ENCODE assay signal across 1 cellular context in the genomic region with DNA sequence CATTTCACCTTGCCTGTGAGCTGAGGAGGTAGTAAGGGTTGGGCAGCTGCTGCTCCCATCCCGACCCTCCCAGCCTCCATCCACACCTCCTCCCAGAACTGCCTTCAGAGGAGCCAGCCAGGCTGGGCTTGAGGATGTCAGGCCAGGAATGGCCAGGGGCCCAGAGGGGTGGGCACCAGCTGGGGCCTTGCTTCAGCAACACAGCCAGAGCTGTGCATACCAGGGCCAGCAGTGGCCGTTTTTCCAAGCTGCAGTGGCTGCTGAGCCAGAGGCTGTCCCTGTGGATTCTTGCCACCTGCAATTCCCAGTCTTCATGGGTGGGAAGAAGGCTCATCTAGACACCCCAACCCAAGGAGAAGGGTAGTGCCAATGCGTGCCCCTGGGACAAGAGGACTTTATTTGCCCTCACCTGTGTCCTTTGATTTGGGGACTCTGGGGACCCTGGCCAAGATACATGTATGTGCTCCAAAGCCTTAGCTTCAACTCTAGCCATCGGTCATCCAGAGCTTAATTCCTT.
TF ChIP-seq lines count a peak whose summit lies in the region.

No MANE protein-coding gene starts in this region.

TF ChIP-seq in HepG2, 621 proteins besides CTCF, POLR2A, EP300 and RAD21 (continues in another document):
- TF ChIP-seq, protein P1, sequence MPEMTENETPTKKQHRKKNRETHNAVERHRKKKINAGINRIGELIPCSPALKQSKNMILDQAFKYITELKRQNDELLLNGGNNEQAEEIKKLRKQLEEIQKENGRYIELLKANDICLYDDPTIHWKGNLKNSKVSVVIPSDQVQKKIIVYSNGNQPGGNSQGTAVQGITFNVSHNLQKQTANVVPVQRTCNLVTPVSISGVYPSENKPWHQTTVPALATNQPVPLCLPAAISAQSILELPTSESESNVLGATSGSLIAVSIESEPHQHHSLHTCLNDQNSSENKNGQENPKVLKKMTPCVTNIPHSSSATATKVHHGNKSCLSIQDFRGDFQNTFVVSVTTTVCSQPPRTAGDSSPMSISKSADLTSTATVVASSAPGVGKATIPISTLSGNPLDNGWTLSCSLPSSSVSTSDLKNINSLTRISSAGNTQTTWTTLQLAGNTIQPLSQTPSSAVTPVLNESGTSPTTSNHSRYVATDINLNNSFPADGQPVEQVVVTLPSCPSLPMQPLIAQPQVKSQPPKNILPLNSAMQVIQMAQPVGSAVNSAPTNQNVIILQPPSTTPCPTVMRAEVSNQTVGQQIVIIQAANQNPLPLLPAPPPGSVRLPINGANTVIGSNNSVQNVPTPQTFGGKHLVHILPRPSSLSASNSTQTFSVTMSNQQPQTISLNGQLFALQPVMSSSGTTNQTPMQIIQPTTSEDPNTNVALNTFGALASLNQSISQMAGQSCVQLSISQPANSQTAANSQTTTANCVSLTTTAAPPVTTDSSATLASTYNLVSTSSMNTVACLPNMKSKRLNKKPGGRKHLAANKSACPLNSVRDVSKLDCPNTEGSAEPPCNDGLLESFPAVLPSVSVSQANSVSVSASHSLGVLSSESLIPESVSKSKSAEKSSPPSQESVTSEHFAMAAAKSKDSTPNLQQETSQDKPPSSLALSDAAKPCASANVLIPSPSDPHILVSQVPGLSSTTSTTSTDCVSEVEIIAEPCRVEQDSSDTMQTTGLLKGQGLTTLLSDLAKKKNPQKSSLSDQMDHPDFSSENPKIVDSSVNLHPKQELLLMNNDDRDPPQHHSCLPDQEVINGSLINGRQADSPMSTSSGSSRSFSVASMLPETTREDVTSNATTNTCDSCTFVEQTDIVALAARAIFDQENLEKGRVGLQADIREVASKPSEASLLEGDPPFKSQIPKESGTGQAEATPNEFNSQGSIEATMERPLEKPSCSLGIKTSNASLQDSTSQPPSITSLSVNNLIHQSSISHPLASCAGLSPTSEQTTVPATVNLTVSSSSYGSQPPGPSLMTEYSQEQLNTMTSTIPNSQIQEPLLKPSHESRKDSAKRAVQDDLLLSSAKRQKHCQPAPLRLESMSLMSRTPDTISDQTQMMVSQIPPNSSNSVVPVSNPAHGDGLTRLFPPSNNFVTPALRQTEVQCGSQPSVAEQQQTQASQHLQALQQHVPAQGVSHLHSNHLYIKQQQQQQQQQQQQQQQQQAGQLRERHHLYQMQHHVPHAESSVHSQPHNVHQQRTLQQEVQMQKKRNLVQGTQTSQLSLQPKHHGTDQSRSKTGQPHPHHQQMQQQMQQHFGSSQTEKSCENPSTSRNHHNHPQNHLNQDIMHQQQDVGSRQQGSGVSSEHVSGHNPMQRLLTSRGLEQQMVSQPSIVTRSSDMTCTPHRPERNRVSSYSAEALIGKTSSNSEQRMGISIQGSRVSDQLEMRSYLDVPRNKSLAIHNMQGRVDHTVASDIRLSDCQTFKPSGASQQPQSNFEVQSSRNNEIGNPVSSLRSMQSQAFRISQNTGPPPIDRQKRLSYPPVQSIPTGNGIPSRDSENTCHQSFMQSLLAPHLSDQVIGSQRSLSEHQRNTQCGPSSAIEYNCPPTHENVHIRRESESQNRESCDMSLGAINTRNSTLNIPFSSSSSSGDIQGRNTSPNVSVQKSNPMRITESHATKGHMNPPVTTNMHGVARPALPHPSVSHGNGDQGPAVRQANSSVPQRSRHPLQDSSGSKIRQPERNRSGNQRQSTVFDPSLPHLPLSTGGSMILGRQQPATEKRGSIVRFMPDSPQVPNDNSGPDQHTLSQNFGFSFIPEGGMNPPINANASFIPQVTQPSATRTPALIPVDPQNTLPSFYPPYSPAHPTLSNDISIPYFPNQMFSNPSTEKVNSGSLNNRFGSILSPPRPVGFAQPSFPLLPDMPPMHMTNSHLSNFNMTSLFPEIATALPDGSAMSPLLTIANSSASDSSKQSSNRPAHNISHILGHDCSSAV (CRISPR knock-in tag; IDR thresholded peaks at IDR 0.05; ENCODE audit: borderline replicate concordance), result 0 out of 2 replicates have a peak, but pooled peaks have one; percentile 5
- TF ChIP-seq ZNF891 (CRISPR knock-in tag; IDR thresholded peaks at IDR 0.05) (peak; percentile 29; the same call in 1 of the 2 replicates), ZFP41 (CRISPR knock-in tag; IDR thresholded peaks at IDR 0.05; ENCODE audit: borderline replicate concordance) (peak; percentile 34; the same call in 1 of the 2 replicates), ELF4 (CRISPR knock-in tag; IDR thresholded peaks at IDR 0.05; ENCODE audit: borderline replicate concordance) (0 out of 2 replicates have a peak, but pooled peaks have one; percentile 31), ZNF629 (CRISPR knock-in tag; conservative IDR thresholded peaks at IDR 0.05) (no peak), FOXO1 (CRISPR knock-in tag; IDR thresholded peaks at IDR 0.05) (peak; percentile 65; the same call in 1 of the 2 replicates), GABPB1 (CRISPR knock-in tag; IDR thresholded peaks at IDR 0.05) (peak; percentile 4; the same call in 1 of the 2 replicates), SIN3B (IDR thresholded peaks at IDR 0.05; ENCODE audit: low read length) (no peak), ATF7 (IDR thresholded peaks at IDR 0.05) (no peak), ATF7 (CRISPR knock-in tag; IDR thresholded peaks at IDR 0.05) (no peak), REL (CRISPR knock-in tag; conservative IDR thresholded peaks at IDR 0.05) (no peak), RXRA (CRISPR knock-in tag; IDR thresholded peaks at IDR 0.05) (peak; percentile 58; the same call in 1 of the 2 replicates), DMAP1 (CRISPR knock-in tag; IDR thresholded peaks at IDR 0.05) (no peak), ZNF605 (CRISPR knock-in tag; IDR thresholded peaks at IDR 0.05) (no peak), ZNF572 (CRISPR knock-in tag; IDR thresholded peaks at IDR 0.05) (peak; percentile 87), ZNF781 (CRISPR knock-in tag; IDR thresholded peaks at IDR 0.05; ENCODE audit: borderline replicate concordance, not compliant biosample characterization) (no peak), ZNF792 (CRISPR knock-in tag; IDR thresholded peaks at IDR 0.05) (no peak), SMAD3 (CRISPR knock-in tag; IDR thresholded peaks at IDR 0.05) (no peak), IKZF1 (IDR thresholded peaks at IDR 0.05) (no peak), ZNF7 (CRISPR knock-in tag; IDR thresholded peaks at IDR 0.05) (no peak), PAX8 (CRISPR knock-in tag; IDR thresholded peaks at IDR 0.05; ENCODE audit: borderline replicate concordance) (no peak), EEA1 (CRISPR knock-in tag; IDR thresholded peaks at IDR 0.05; ENCODE audit: borderline replicate concordance) (peak; percentile 15; the same call in 1 of the 2 replicates), RARA (CRISPR knock-in tag; IDR thresholded peaks at IDR 0.05) (0 out of 2 replicates have a peak, but pooled peaks have one; percentile 2), MTA3 (CRISPR knock-in tag; IDR thresholded peaks at IDR 0.05) (no peak), MTA1 (CRISPR knock-in tag; IDR thresholded peaks at IDR 0.05; ENCODE audit: borderline replicate concordance) (peak; percentile 46; the same call in 1 of the 2 replicates), CHD4 (IDR thresholded peaks at IDR 0.05; ENCODE audit: borderline replicate concordance, low read length) (peak; percentile 93), ZSCAN9 (CRISPR knock-in tag; IDR thresholded peaks at IDR 0.05; ENCODE audit: borderline replicate concordance) (no peak)
- TF ChIP-seq, protein P2, sequence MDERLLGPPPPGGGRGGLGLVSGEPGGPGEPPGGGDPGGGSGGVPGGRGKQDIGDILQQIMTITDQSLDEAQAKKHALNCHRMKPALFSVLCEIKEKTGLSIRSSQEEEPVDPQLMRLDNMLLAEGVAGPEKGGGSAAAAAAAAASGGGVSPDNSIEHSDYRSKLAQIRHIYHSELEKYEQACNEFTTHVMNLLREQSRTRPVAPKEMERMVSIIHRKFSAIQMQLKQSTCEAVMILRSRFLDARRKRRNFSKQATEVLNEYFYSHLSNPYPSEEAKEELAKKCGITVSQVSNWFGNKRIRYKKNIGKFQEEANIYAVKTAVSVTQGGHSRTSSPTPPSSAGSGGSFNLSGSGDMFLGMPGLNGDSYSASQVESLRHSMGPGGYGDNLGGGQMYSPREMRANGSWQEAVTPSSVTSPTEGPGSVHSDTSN (CRISPR knock-in tag; IDR thresholded peaks at IDR 0.05), result no peak
- TF ChIP-seq, protein P3, sequence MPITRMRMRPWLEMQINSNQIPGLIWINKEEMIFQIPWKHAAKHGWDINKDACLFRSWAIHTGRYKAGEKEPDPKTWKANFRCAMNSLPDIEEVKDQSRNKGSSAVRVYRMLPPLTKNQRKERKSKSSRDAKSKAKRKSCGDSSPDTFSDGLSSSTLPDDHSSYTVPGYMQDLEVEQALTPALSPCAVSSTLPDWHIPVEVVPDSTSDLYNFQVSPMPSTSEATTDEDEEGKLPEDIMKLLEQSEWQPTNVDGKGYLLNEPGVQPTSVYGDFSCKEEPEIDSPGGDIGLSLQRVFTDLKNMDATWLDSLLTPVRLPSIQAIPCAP (CRISPR knock-in tag; IDR thresholded peaks at IDR 0.05; ENCODE audit: low read depth), result 0 out of 2 replicates have a peak, but pooled peaks have one; percentile 16
- TF ChIP-seq, protein P4, sequence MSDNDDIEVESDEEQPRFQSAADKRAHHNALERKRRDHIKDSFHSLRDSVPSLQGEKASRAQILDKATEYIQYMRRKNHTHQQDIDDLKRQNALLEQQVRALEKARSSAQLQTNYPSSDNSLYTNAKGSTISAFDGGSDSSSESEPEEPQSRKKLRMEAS (IDR thresholded peaks at IDR 0.05), result no peak
- TF ChIP-seq, protein P5, sequence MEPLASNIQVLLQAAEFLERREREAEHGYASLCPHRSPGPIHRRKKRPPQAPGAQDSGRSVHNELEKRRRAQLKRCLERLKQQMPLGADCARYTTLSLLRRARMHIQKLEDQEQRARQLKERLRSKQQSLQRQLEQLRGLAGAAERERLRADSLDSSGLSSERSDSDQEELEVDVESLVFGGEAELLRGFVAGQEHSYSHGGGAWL (CRISPR knock-in tag; IDR thresholded peaks at IDR 0.05), result peak; percentile 52
- TF ChIP-seq, protein P6, sequence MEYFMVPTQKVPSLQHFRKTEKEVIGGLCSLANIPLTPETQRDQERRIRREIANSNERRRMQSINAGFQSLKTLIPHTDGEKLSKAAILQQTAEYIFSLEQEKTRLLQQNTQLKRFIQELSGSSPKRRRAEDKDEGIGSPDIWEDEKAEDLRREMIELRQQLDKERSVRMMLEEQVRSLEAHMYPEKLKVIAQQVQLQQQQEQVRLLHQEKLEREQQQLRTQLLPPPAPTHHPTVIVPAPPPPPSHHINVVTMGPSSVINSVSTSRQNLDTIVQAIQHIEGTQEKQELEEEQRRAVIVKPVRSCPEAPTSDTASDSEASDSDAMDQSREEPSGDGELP (IDR thresholded peaks at IDR 0.05; ENCODE audit: borderline replicate concordance, low read depth), result peak; percentile 63; the same call in 1 of the 2 replicates
- TF ChIP-seq, protein P7, sequence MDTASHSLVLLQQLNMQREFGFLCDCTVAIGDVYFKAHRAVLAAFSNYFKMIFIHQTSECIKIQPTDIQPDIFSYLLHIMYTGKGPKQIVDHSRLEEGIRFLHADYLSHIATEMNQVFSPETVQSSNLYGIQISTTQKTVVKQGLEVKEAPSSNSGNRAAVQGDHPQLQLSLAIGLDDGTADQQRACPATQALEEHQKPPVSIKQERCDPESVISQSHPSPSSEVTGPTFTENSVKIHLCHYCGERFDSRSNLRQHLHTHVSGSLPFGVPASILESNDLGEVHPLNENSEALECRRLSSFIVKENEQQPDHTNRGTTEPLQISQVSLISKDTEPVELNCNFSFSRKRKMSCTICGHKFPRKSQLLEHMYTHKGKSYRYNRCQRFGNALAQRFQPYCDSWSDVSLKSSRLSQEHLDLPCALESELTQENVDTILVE (CRISPR knock-in tag; IDR thresholded peaks at IDR 0.05), result no peak
- TF ChIP-seq, protein P8, sequence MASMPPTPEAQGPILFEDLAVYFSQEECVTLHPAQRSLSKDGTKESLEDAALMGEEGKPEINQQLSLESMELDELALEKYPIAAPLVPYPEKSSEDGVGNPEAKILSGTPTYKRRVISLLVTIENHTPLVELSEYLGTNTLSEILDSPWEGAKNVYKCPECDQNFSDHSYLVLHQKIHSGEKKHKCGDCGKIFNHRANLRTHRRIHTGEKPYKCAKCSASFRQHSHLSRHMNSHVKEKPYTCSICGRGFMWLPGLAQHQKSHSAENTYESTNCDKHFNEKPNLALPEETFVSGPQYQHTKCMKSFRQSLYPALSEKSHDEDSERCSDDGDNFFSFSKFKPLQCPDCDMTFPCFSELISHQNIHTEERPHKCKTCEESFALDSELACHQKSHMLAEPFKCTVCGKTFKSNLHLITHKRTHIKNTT (CRISPR knock-in tag; IDR thresholded peaks at IDR 0.05), result no peak
- TF ChIP-seq, protein P9, sequence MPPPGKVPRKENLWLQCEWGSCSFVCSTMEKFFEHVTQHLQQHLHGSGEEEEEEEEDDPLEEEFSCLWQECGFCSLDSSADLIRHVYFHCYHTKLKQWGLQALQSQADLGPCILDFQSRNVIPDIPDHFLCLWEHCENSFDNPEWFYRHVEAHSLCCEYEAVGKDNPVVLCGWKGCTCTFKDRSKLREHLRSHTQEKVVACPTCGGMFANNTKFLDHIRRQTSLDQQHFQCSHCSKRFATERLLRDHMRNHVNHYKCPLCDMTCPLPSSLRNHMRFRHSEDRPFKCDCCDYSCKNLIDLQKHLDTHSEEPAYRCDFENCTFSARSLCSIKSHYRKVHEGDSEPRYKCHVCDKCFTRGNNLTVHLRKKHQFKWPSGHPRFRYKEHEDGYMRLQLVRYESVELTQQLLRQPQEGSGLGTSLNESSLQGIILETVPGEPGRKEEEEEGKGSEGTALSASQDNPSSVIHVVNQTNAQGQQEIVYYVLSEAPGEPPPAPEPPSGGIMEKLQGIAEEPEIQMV (CRISPR knock-in tag; IDR thresholded peaks at IDR 0.05; ENCODE audit: low read depth), result no peak
- TF ChIP-seq, protein P10, sequence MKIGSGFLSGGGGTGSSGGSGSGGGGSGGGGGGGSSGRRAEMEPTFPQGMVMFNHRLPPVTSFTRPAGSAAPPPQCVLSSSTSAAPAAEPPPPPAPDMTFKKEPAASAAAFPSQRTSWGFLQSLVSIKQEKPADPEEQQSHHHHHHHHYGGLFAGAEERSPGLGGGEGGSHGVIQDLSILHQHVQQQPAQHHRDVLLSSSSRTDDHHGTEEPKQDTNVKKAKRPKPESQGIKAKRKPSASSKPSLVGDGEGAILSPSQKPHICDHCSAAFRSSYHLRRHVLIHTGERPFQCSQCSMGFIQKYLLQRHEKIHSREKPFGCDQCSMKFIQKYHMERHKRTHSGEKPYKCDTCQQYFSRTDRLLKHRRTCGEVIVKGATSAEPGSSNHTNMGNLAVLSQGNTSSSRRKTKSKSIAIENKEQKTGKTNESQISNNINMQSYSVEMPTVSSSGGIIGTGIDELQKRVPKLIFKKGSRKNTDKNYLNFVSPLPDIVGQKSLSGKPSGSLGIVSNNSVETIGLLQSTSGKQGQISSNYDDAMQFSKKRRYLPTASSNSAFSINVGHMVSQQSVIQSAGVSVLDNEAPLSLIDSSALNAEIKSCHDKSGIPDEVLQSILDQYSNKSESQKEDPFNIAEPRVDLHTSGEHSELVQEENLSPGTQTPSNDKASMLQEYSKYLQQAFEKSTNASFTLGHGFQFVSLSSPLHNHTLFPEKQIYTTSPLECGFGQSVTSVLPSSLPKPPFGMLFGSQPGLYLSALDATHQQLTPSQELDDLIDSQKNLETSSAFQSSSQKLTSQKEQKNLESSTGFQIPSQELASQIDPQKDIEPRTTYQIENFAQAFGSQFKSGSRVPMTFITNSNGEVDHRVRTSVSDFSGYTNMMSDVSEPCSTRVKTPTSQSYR (CRISPR knock-in tag; IDR thresholded peaks at IDR 0.05; ENCODE audit: borderline replicate concordance), result 0 out of 2 replicates have a peak, but pooled peaks have one; percentile 24
- TF ChIP-seq, protein P11, sequence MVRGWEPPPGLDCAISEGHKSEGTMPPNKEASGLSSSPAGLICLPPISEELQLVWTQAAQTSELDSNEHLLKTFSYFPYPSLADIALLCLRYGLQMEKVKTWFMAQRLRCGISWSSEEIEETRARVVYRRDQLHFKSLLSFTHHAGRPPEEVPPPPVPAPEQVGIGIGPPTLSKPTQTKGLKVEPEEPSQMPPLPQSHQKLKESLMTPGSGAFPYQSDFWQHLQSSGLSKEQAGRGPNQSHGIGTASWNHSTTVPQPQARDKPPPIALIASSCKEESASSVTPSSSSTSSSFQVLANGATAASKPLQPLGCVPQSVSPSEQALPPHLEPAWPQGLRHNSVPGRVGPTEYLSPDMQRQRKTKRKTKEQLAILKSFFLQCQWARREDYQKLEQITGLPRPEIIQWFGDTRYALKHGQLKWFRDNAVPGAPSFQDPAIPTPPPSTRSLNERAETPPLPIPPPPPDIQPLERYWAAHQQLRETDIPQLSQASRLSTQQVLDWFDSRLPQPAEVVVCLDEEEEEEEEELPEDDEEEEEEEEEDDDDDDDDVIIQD (CRISPR knock-in tag; IDR thresholded peaks at IDR 0.05; ENCODE audit: low read depth), result no peak
